9 cellular contexts compared by ENCODE assay signal in the genomic region with DNA sequence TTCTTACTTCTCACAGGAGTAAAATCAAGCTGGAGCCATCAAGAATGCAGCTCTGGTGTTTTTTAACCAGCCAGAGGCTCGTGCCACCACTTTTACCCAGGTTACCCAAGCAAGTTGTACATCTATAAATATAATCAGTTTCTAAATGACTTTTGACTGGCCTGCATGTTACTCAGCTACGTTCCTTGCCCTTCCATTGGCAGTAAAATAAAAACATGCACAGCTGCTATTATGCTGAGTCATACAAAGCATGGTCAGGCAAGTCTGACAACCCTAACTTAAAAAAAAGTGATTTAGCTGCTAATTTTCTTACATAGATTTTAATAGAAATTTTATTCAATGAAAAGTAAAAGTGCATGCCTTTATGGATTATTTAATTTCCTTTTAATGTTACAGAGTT.
DNase-seq lines count a peak whose midpoint lies in the region; ATAC-seq lines count a peak whose summit lies in the region.
"Had no signal": no experiment of that assay in that cellular context is flagged by ENCODE, and none has a peak within 500 bp of the region (broad histone marks: within the 10 kb centered on the region; RNA-seq: fewer than 3 reads in every experiment).

No MANE protein-coding gene starts in this region.

- no peak overlapping the region for H3K4me3 ChIP-seq in SJCRH30
- H3K4me3 ChIP-seq: HAP-1 had no signal

- H3K9me3 ChIP-seq in SJCRH30 (replicated peaks): no peaks in the 10 kb centered on the region
- H3K9me3 ChIP-seq: HAP-1 had no signal

- H3K27ac ChIP-seq in SJCRH30: peak overlapping the region; percentile 21; the same call in 1 of the 2 replicates

- no peaks in the 10 kb centered on the region for H3K27me3 ChIP-seq in SJCRH30

- ATAC-seq in GM18867 (IDR thresholded peaks at IDR 0.05; ENCODE audit: unreplicated experiment) (peak; percentile 97), HG02943 (IDR thresholded peaks at IDR 0.05; ENCODE audit: low read depth, unreplicated experiment) (peak; percentile 79), left lobe of liver (no peak)

- DNase-seq in SJCRH30: peak in 1 of 2 experiments; percentile 36
- peak; percentile 77 for DNase-seq in myocyte (ENCODE audit: low read depth)
- no peak for DNase-seq in NAMALWA (ENCODE audit: low spot score)
- DNase-seq in SHP77 treated with DMSO at 0.1 percent for 48 hours (lab: John Stamatoyannopoulos, UW): no peak
- DNase-seq in stimulated activated CD4-positive, alpha-beta T cell treated with anti-CD3 and anti-CD28 coated beads, Interleukin-4, amount 100 ng/mL, for 24 hours: no peak
- DNase-seq in left lobe of liver (ENCODE audit: low spot score): no peak

- H3K4me1 ChIP-seq in SJCRH30: peaks cover 11% of the 10 kb centered on the region; the same call in 1 of the 2 replicates

- H3K36me3 ChIP-seq in SJCRH30: no peaks in the 10 kb centered on the region
- H3K36me3 ChIP-seq: HAP-1 had no signal
